In the genomic region with DNA sequence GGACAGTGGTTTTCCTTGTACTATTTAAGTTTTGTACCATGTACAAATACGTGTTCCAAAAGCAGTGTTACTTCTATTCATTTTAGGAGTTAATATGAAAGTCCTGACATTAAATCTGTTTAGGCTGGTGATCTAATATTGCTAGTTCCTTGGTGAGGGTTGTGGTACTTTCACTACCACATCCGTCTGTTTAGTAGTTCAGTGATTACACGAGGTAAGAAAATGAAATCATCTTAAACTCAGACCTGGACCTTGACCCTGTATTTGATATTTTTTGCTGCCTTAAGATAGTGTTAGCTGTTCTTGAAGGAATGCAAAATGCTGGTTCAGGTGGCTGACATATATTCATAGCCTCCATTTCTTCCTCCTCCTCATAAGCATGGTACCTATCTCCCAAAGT, we compare ENCODE assay signal across 11 cellular contexts. TPM values are rescaled to one million over a fixed set of nuclear protein-coding genes. Genes with fewer than 3 reads are reported as not detected.
DNase-seq lines count a peak whose midpoint lies in the region; ATAC-seq lines count a peak whose summit lies in the region.
"Had no signal": no experiment of that assay in that cellular context is flagged by ENCODE, and none has a peak within 500 bp of the region (broad histone marks: within the 10 kb centered on the region; RNA-seq: fewer than 3 reads in every experiment).

No MANE protein-coding gene starts in this region.

- H3K27me3 Mint-ChIP-seq in activated CD4-positive, alpha-beta T cell treated with anti-CD3 and anti-CD28 coated beads for 36 hours, result no peaks in the 10 kb centered on the region
- H3K27me3 Mint-ChIP-seq in stimulated activated naive B cell treated with anti-CD40 and anti-IgM and Interleukin-4, amounts not matched to agents 10 μg/mL and 1 μg/mL and 100 μg/mL, for 72 hours, result no peaks in the 10 kb centered on the region
- no peaks in the 10 kb centered on the region for H3K27me3 Mint-ChIP-seq in T-helper 2 cell treated with Interferon-gamma antibody and Interleukin-4, amounts not matched to agents 5 μg/mL and 100 μg/mL, for 36 hours (ENCODE audit: low read depth)

- CTCF ChIA-PET in activated CD4-positive, alpha-beta T cell treated with anti-CD3 and anti-CD28 coated beads for 36 hours (lab: Charles Lee), result no interaction called here

- POLR2A ChIA-PET in activated CD4-positive, alpha-beta T cell treated with anti-CD3 and anti-CD28 coated beads for 36 hours (lab: Charles Lee), result no interaction called here

- ATAC-seq in activated CD4-positive, alpha-beta T cell treated with anti-CD3 and anti-CD28 coated beads for 36 hours, result peak; percentile 78
- ATAC-seq in GM21619 (IDR thresholded peaks at IDR 0.05; ENCODE audit: unreplicated experiment), result peak; percentile 97
- ATAC-seq in HG03280 (IDR thresholded peaks at IDR 0.05; ENCODE audit: unreplicated experiment), result peak; percentile 93
- peak; percentile 57 to 78 for ATAC-seq in stimulated activated naive B cell treated with anti-CD40 and anti-IgM and Interleukin-4, amounts not matched to agents 10 μg/mL and 1 μg/mL and 100 μg/mL, for 72 hours (replicated peaks)

- H3K27ac Mint-ChIP-seq in activated CD4-positive, alpha-beta T cell treated with anti-CD3 and anti-CD28 coated beads for 36 hours, result no peak overlapping the region
- H3K27ac Mint-ChIP-seq in stimulated activated naive B cell treated with anti-CD40 and anti-IgM and Interleukin-4, amounts not matched to agents 10 μg/mL and 1 μg/mL and 100 μg/mL, for 72 hours, result no peak overlapping the region
- no peak overlapping the region for H3K27ac Mint-ChIP-seq in T-helper 2 cell treated with Interferon-gamma antibody and Interleukin-4, amounts not matched to agents 5 μg/mL and 100 μg/mL, for 36 hours

- no peak for DNase-seq in activated CD4-positive, alpha-beta T cell treated with anti-CD3 and anti-CD28 coated beads for 36 hours
- DNase-seq in activated CD4-positive, alpha-beta T cell treated with anti-CD3 and anti-CD28 coated beads for 4 hours, result no peak
- DNase-seq in stimulated activated naive B cell treated with anti-CD40 and anti-IgM and Interleukin-4, amounts not matched to agents 10 μg/mL and 1 μg/mL and 100 μg/mL, for 72 hours, result no peak
- DNase-seq in SHP77 (lab: John Stamatoyannopoulos, UW) (no peak), NCI-H226 (no peak)
- no peak for DNase-seq in T-helper 2 cell treated with Interferon-gamma antibody and Interleukin-4, amounts not matched to agents 5 μg/mL and 100 μg/mL, for 36 hours (ENCODE audit: low spot score)
- DNase-seq: 8988T, GDM1, tibial artery had no signal

- intact Hi-C loops in activated CD4-positive, alpha-beta T cell treated with anti-CD3 and anti-CD28 coated beads for 36 hours (cut with DNase I, micrococcal nuclease), result loop anchor here in 1 of 2 experiments (2.0 kb wide), 1 partner anchor 20 kb away; no protein-coding TSS in a partner anchor

- no peak overlapping the region for H3K4me3 Mint-ChIP-seq in activated CD4-positive, alpha-beta T cell treated with anti-CD3 and anti-CD28 coated beads for 36 hours
- no peak overlapping the region for H3K4me3 Mint-ChIP-seq in stimulated activated naive B cell treated with anti-CD40 and anti-IgM and Interleukin-4, amounts not matched to agents 10 μg/mL and 1 μg/mL and 100 μg/mL, for 72 hours
- no peak overlapping the region for H3K4me3 Mint-ChIP-seq in T-helper 2 cell treated with Interferon-gamma antibody and Interleukin-4, amounts not matched to agents 5 μg/mL and 100 μg/mL, for 36 hours

- H3K9me3 Mint-ChIP-seq in activated CD4-positive, alpha-beta T cell treated with anti-CD3 and anti-CD28 coated beads for 36 hours (ENCODE audit: low read depth), result peaks cover 6% of the 10 kb centered on the region
- peaks cover 0 to 3% of the 10 kb centered on the region in 2 donors for H3K9me3 Mint-ChIP-seq in stimulated activated naive B cell treated with anti-CD40 and anti-IgM and Interleukin-4, amounts not matched to agents 10 μg/mL and 1 μg/mL and 100 μg/mL, for 72 hours
- peaks cover 15% of the 10 kb centered on the region for H3K9me3 Mint-ChIP-seq in T-helper 2 cell treated with Interferon-gamma antibody and Interleukin-4, amounts not matched to agents 5 μg/mL and 100 μg/mL, for 36 hours

- H3K4me1 Mint-ChIP-seq in activated CD4-positive, alpha-beta T cell treated with anti-CD3 and anti-CD28 coated beads for 36 hours, result peaks cover 14% of the 10 kb centered on the region
- H3K4me1 Mint-ChIP-seq in stimulated activated naive B cell treated with anti-CD40 and anti-IgM and Interleukin-4, amounts not matched to agents 10 μg/mL and 1 μg/mL and 100 μg/mL, for 72 hours, result peaks cover 13% of the 10 kb centered on the region in 2 donors
- H3K4me1 Mint-ChIP-seq in T-helper 2 cell treated with Interferon-gamma antibody and Interleukin-4, amounts not matched to agents 5 μg/mL and 100 μg/mL, for 36 hours (ENCODE audit: low read depth), result peaks cover 12% of the 10 kb centered on the region

- H3K36me3 Mint-ChIP-seq in activated CD4-positive, alpha-beta T cell treated with anti-CD3 and anti-CD28 coated beads for 36 hours (ENCODE audit: low read depth), result peaks cover 75% of the 10 kb centered on the region
- peaks cover 48 to 83% of the 10 kb centered on the region in 2 donors for H3K36me3 Mint-ChIP-seq in stimulated activated naive B cell treated with anti-CD40 and anti-IgM and Interleukin-4, amounts not matched to agents 10 μg/mL and 1 μg/mL and 100 μg/mL, for 72 hours
- peaks cover 68% of the 10 kb centered on the region for H3K36me3 Mint-ChIP-seq in T-helper 2 cell treated with Interferon-gamma antibody and Interleukin-4, amounts not matched to agents 5 μg/mL and 100 μg/mL, for 36 hours (ENCODE audit: low read depth)

RNA-seq across cellular contexts. Expression of a gene that starts 50.3 kb away (rescaled TPM):
- 10 to 100 TPM; 59.6 to 77.0 TPM for total RNA-seq in activated CD4-positive, alpha-beta T cell treated with anti-CD3 and anti-CD28 coated beads for 36 hours
